In genomic region chr17:7081341-7082062, GRCh38 we compare ENCODE assay signal across 12 cellular contexts. TPM values are rescaled to one million over a fixed set of nuclear protein-coding genes. Genes with fewer than 3 reads are reported as not detected.
DNase-seq lines count a peak whose midpoint lies in the region; ATAC-seq and TF ChIP-seq lines count a peak whose summit lies in the region.
"Had no signal": no experiment of that assay in that cellular context is flagged by ENCODE, and none has a peak within 500 bp of the region (broad histone marks: within the 10 kb centered on the region; RNA-seq: fewer than 3 reads in every experiment).

No MANE protein-coding gene starts in this region.

- H3K36me3 ChIP-seq in mucosa of descending colon (ENCODE audit: low read depth) = no peaks in the 10 kb centered on the region
- H3K36me3 ChIP-seq: thyroid gland had no signal

- no peak for TF ChIP-seq CTCF in mucosa of descending colon (IDR thresholded peaks at IDR 0.05)

- DNase-seq in activated CD4-positive, CD25-positive, alpha-beta regulatory T cell (lab: John Stamatoyannopoulos, UW) = no peak
- DNase-seq in LHCN-M2 (ENCODE audit: low read depth) (peak; percentile 28), mucosa of descending colon (peak in 1 of 3 donors; percentile 8), globus pallidus (ENCODE audit: low spot score) (no peak), DMS53 (lab: John Stamatoyannopoulos, UW) (no peak)
- peak; percentile 15 for DNase-seq in activated effector memory CD4-positive, alpha-beta T cell treated with Interleukin-2 at 50 U/mL for 16 hours
- DNase-seq: NCI-H524, thyroid gland had no signal

- intact Hi-C loops in mucosa of descending colon (cut with DNase I, micrococcal nuclease) = no loop called here

- H3K4me1 ChIP-seq in mucosa of descending colon (ENCODE audit: low read depth) = no peaks in the 10 kb centered on the region
- H3K4me1 ChIP-seq: thyroid gland had no signal

- H3K4me3 ChIP-seq in mucosa of descending colon = no peak overlapping the region
- H3K4me3 ChIP-seq: hepatocyte, thyroid gland had no signal

- no peaks in the 10 kb centered on the region for H3K9me3 ChIP-seq in mucosa of descending colon
- H3K9me3 ChIP-seq: thyroid gland had no signal

- ATAC-seq in activated CD4-positive, CD25-positive, alpha-beta regulatory T cell treated with anti-CD3 and anti-CD28 coated beads, Interleukin-2, amount 50 U/mL, for 24 hours = peak; percentile 46 to 55
- ATAC-seq in mucosa of descending colon (peak; percentile 31), GM19467 (IDR thresholded peaks at IDR 0.05; ENCODE audit: unreplicated experiment) (no peak)

RNA-seq across cellular contexts. Expression of gene CLEC10A, which starts 1.5 kb away (rescaled TPM):
- not detected in 2 replicates for total RNA-seq in LHCN-M2 (2014; rRNA removed)
- polyA plus RNA-seq in LHCN-M2 (2012) = not detected
- 10 to 100 TPM in 1 of 3 donors, 1 to 10 TPM in 2; 3.1 to 15.1 (median 8.9) TPM for total RNA-seq in mucosa of descending colon
- total RNA-seq: SK-MEL-5 had no signal

RNA-seq across cellular contexts. Expression of gene ASGR2, which starts 33.1 kb away (rescaled TPM):
- total RNA-seq in LHCN-M2 (2014; rRNA removed) (not detected in 2 replicates), mucosa of descending colon (under 1 TPM in 1 of 3 donors, not detected in 2; 0.96 TPM)
- polyA plus RNA-seq in LHCN-M2 (2012) = not detected
- total RNA-seq: SK-MEL-5 had no signal

RNA-seq across cellular contexts. Expression of gene SLC16A11, which starts 37.6 kb away (rescaled TPM):
- total RNA-seq in LHCN-M2 (2014; rRNA removed) (0.11 TPM in 1 of 2 replicates, not detected in the other), mucosa of descending colon (1 to 10 TPM in 2 of 3 donors, under 1 TPM in 1; 0.55 to 1.7 (median 1.3) TPM)
- 0.12 TPM for polyA plus RNA-seq in LHCN-M2 (2012)
- total RNA-seq: SK-MEL-5 had no signal

RNA-seq across cellular contexts. Expression of gene SLC16A13, which starts 45.7 kb away (rescaled TPM):
- total RNA-seq in LHCN-M2 (2014; rRNA removed) (0.63 TPM in 1 of 2 replicates, not detected in the other), mucosa of descending colon (1 to 10 TPM; 3.8 to 7.3 (median 6.6) TPM)
- polyA plus RNA-seq in LHCN-M2 (2012) = 2.8 TPM

RNA-seq across cellular contexts. Expression of gene BCL6B, which starts 58.7 kb away (rescaled TPM):
- not detected in 2 replicates for total RNA-seq in LHCN-M2 (2014; rRNA removed)
- polyA plus RNA-seq in LHCN-M2 (2012) = not detected
- total RNA-seq in mucosa of descending colon = 1 to 10 TPM; 2.5 to 9.2 (median 2.8) TPM
- total RNA-seq: SK-MEL-5 had no signal

Comparison
In these comparisons a context has a peak if more than half of its experiments do, and no peak if none do; other contexts are left out.
1. DNase-seq: peak in LHCN-M2 (single experiment) and activated effector memory CD4-positive, alpha-beta T cell treated with Interleukin-2 at 50 U/mL for 16 hours (single experiment); none in activated CD4-positive, CD25-positive, alpha-beta regulatory T cell (0 of 4), globus pallidus (single experiment) and DMS53 (single experiment).